ENCODE assay signal across 1 cellular context in the genomic region with DNA sequence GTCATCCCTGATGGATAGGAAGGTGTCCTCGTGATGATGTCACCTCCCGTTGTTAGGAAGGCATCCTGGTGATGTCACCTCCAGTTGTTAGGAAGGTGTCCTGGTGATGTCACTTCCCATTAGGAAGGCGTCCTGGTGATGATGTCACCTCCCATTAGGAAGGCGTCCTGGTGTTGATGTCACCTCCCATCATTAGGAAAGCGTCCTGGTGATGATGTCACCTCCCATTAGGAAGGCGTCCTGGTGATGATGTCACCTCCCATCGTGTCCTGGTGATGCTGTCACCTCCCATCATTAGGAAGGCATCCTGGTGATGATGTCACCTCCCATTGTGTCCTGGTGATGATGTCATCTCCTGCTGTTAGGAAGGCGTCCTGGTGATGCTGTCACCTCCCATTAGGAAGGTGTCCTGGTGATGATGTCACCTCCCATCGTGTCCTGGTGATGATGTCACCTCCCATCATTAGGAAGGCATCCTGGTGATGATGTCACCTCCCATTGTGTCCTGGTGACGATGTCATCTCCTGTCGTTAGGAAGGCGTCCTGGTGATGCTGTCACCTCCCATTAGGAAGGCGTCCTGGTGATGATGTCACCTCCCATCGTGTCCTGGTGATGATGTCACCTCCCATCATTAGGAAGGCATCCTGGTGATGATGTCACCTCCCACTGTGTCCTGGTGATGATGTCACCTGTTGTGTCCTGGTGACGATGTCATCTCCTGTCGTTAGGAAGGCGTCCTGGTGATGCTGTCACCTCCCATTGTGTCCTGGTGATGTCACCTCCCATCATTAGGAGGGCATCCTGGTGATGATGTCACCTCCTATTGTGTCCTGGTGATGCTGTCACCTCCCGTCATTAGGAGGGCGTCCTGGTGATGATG.
TF ChIP-seq lines count a peak whose summit lies in the region.

No MANE protein-coding gene starts in this region.

TF ChIP-seq in neural cell, 6 proteins besides CTCF, POLR2A, EP300 and RAD21:
- peak; percentile 47 for TF ChIP-seq REST (IDR thresholded peaks at IDR 0.05; ENCODE audit: borderline replicate concordance)
